Comparison of ENCODE assay signal across 19 cellular contexts in genomic region chr12:84117190-84117589, GRCh38.
"Had no signal": no experiment of that assay in that cellular context is flagged by ENCODE, and none has a peak within 500 bp of the region (broad histone marks: within the 10 kb centered on the region; RNA-seq: fewer than 3 reads in every experiment).

No MANE protein-coding gene starts in this region.

- H3K4me1 Mint-ChIP-seq: mesothelial cell of epicardium; naive B cell; natural killer cell; nephron progenitor cell; neural progenitor cell; stimulated activated effector memory CD8-positive, alpha-beta T cell treated with anti-CD3 and anti-CD28 coated beads, Interleukin-12 subunit alpha, Interleukin-12 subunit beta, amount 100 ng/mL, for 72 hours had no signal

- H3K4me3 Mint-ChIP-seq: mesothelial cell of epicardium; naive B cell; natural killer cell; nephron progenitor cell; neural progenitor cell; stimulated activated effector memory CD8-positive, alpha-beta T cell treated with anti-CD3 and anti-CD28 coated beads, Interleukin-12 subunit alpha, Interleukin-12 subunit beta, amount 100 ng/mL, for 72 hours; stimulated activated naive CD8-positive, alpha-beta T cell treated with anti-CD3 and anti-CD28 coated beads, Interleukin-15, Interleukin-2, amounts not matched to agents 100 ng/mL and 50 ng/mL, for 24 hours had no signal

- H3K9me3 Mint-ChIP-seq: mesothelial cell of epicardium, nephron progenitor cell, neural progenitor cell had no signal

- H3K36me3 Mint-ChIP-seq: mesothelial cell of epicardium; naive B cell; natural killer cell; neural progenitor cell; stimulated activated effector memory CD8-positive, alpha-beta T cell treated with anti-CD3 and anti-CD28 coated beads, Interleukin-12 subunit alpha, Interleukin-12 subunit beta, amount 100 ng/mL, for 72 hours had no signal

- H3K27ac Mint-ChIP-seq: mesothelial cell of epicardium; naive B cell; natural killer cell; nephron progenitor cell; neural progenitor cell; progenitor cell of endocrine pancreas; stimulated activated effector memory CD8-positive, alpha-beta T cell treated with anti-CD3 and anti-CD28 coated beads, Interleukin-12 subunit alpha, Interleukin-12 subunit beta, amount 100 ng/mL, for 72 hours; stimulated activated naive CD8-positive, alpha-beta T cell treated with anti-CD3 and anti-CD28 coated beads, Interleukin-15, Interleukin-2, amounts not matched to agents 100 ng/mL and 50 ng/mL, for 24 hours had no signal

- H3K27me3 Mint-ChIP-seq: naive B cell; progenitor cell of endocrine pancreas; stimulated activated naive CD8-positive, alpha-beta T cell treated with anti-CD3 and anti-CD28 coated beads, Interleukin-15, Interleukin-2, amounts not matched to agents 100 ng/mL and 50 ng/mL, for 24 hours had no signal

- DNase-seq: islet precursor cell; left ventricle myocardium inferior; mesendoderm; naive B cell; natural killer cell; nephron progenitor cell; occipital lobe; ovary; stimulated activated CD4-positive, alpha-beta T cell treated with anti-CD3 and anti-CD28 coated beads, Interleukin-12 subunit alpha, Interleukin-12 subunit beta, amount 100 ng/mL, for 4 hours; stimulated activated CD4-positive, alpha-beta T cell treated with anti-CD3 and anti-CD28 coated beads, Interleukin-4, amount 100 ng/mL, for 24 hours; stimulated activated naive CD4-positive, alpha-beta T cell; tibial artery; trophoblast cell; upper lobe of right lung had no signal
